In genomic region chr4:40275065-40275464, GRCh38 we compare ENCODE assay signal across 22 cellular contexts.
"Had no signal": no experiment of that assay in that cellular context is flagged by ENCODE, and none has a peak within 500 bp of the region (broad histone marks: within the 10 kb centered on the region; RNA-seq: fewer than 3 reads in every experiment).

No MANE protein-coding gene starts in this region.

- H3K27ac ChIP-seq: epithelial cell of prostate, foreskin keratinocyte, lower lobe of right lung, spleen, thyroid gland had no signal

- H3K27me3 Mint-ChIP-seq: activated B cell treated with CpG ODN at 0.5 μM for 24 hours; brain; stimulated activated memory B cell treated with anti-CD40 and anti-IgM and Interleukin-4, amounts not matched to agents 10 μg/mL and 1 μg/mL and 100 μg/mL, for 72 hours had no signal

- H3K4me1 ChIP-seq: foreskin keratinocyte, lower lobe of right lung, thyroid gland had no signal

- H3K9me3 Mint-ChIP-seq: activated B cell treated with CpG ODN at 0.5 μM for 24 hours; activated naive CD4-positive, alpha-beta T cell treated with anti-CD3 and anti-CD28 coated beads, Interleukin-2, amount 50 U/mL, for 72 hours; activated T-cell treated with anti-CD3 and anti-CD28 coated beads, Interleukin-2, amount 50 U/mL, for 72 hours; brain; nephron; stimulated activated memory B cell treated with anti-CD40 and anti-IgM and Interleukin-4, amounts not matched to agents 10 μg/mL and 1 μg/mL and 100 μg/mL, for 72 hours; T-helper 2 cell treated with Interferon-gamma antibody and Interleukin-4, amounts not matched to agents 5 μg/mL and 100 μg/mL, for 36 hours had no signal

- H3K4me3 ChIP-seq: lower lobe of right lung, spleen, thyroid gland had no signal

- DNase-seq: activated B cell treated with CpG ODN at 0.5 μM for 24 hours; activated CD4-positive, alpha-beta T cell treated with anti-CD3 and anti-CD28 coated beads for 4 hours; activated effector memory CD4-positive, alpha-beta T cell treated with anti-CD3 and anti-CD28 coated beads, Interleukin-2, amount 50 U/mL, for 16 hours; activated T-cell treated with anti-CD3 and anti-CD28 coated beads, Interleukin-2, amount 50 U/mL, for 72 hours; anterior cingulate cortex; caudate nucleus; foreskin keratinocyte; hypothalamus; islet precursor cell; left colon; lower lobe of right lung; occipital lobe; posterior cingulate gyrus; spleen; stimulated activated CD4-positive, alpha-beta T cell treated with anti-CD3 and anti-CD28 coated beads, Interleukin-4, amount 100 ng/mL, for 4 hours; thyroid gland had no signal

- H3K9me3 ChIP-seq: lower lobe of right lung, spleen, thyroid gland had no signal

- H3K4me1 Mint-ChIP-seq: brain; nephron; stimulated activated memory B cell treated with anti-CD40 and anti-IgM and Interleukin-4, amounts not matched to agents 10 μg/mL and 1 μg/mL and 100 μg/mL, for 72 hours had no signal

- H3K4me3 Mint-ChIP-seq: activated B cell treated with CpG ODN at 0.5 μM for 24 hours; activated T-cell treated with anti-CD3 and anti-CD28 coated beads, Interleukin-2, amount 50 U/mL, for 72 hours; brain; nephron; stimulated activated memory B cell treated with anti-CD40 and anti-IgM and Interleukin-4, amounts not matched to agents 10 μg/mL and 1 μg/mL and 100 μg/mL, for 72 hours; T-helper 2 cell treated with Interferon-gamma antibody and Interleukin-4, amounts not matched to agents 5 μg/mL and 100 μg/mL, for 36 hours had no signal

- H3K27ac Mint-ChIP-seq: activated B cell treated with CpG ODN at 0.5 μM for 24 hours; activated naive CD4-positive, alpha-beta T cell treated with anti-CD3 and anti-CD28 coated beads, Interleukin-2, amount 50 U/mL, for 72 hours; activated T-cell treated with anti-CD3 and anti-CD28 coated beads, Interleukin-2, amount 50 U/mL, for 72 hours; brain; nephron; stimulated activated memory B cell treated with anti-CD40 and anti-IgM and Interleukin-4, amounts not matched to agents 10 μg/mL and 1 μg/mL and 100 μg/mL, for 72 hours; T-helper 2 cell treated with Interferon-gamma antibody and Interleukin-4, amounts not matched to agents 5 μg/mL and 100 μg/mL, for 36 hours had no signal

- H3K36me3 Mint-ChIP-seq: activated naive CD4-positive, alpha-beta T cell treated with anti-CD3 and anti-CD28 coated beads, Interleukin-2, amount 50 U/mL, for 72 hours; brain; stimulated activated memory B cell treated with anti-CD40 and anti-IgM and Interleukin-4, amounts not matched to agents 10 μg/mL and 1 μg/mL and 100 μg/mL, for 72 hours had no signal

- H3K27me3 ChIP-seq: foreskin keratinocyte, spleen, thyroid gland had no signal

- ATAC-seq: activated naive CD4-positive, alpha-beta T cell treated with anti-CD3 and anti-CD28 coated beads, Interleukin-2, amount 50 U/mL, for 72 hours; foreskin keratinocyte; left colon; lower lobe of right lung; stimulated activated memory B cell treated with anti-CD40 and anti-IgM and Interleukin-4, amounts not matched to agents 10 μg/mL and 1 μg/mL and 100 μg/mL, for 72 hours had no signal

- H3K36me3 ChIP-seq: lower lobe of right lung, spleen, thyroid gland had no signal
